ENCODE assay signal across 8 cellular contexts in the genomic region with DNA sequence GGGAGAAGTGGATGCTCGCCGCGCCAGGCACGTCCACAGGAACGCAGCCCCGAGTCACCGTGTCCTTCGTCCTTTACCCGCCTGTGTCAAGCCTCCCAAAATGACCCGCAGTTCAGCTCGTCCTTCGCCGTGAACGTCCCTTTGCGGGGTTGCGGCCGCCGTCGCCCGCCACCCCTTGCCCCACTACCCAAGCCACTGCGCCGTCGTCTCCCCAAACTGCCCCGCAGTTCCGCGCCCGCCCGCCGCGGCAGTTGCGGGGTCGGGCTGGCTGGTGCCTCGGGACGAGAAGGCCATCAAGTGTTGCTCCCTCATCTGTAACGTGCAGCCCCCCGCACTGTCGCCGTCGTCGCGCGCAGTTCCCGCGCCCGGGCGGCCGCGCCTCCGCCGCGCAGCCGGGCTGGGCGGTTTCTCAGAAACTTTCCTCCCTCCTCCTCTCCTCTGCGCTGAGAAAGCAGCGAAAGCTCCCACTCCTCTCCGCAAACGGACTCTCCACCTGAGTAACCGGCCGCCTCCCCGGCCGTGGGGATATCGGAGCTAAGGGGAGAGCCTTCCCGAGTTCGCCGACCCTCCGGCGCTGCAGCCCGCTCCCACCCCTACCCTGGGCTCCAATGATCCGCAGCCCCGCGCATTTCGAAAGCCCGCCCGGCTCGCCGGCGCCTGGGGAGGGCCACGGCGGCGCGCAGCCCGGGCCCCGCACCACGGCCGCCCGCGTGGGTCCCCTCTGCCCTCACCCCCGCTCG. TPM values are rescaled to one million over a fixed set of nuclear protein-coding genes. Genes with fewer than 3 reads are reported as not detected.
DNase-seq lines count a peak whose midpoint lies in the region; ATAC-seq, FAIRE-seq and TF ChIP-seq lines count a peak whose summit lies in the region.

No MANE protein-coding gene starts in this region.

- no peak for ATAC-seq in CD4-positive, alpha-beta T cell (ENCODE audit: poor library complexity)

- TF ChIP-seq POLR2A in endothelial cell of umbilical vein (IDR thresholded peaks at IDR 0.05; ENCODE audit: low read depth, low read length) (no peak), tibial nerve (IDR thresholded peaks at IDR 0.05) (no peak)

- peak overlapping the region; percentile 98 for H3K9ac ChIP-seq in endothelial cell of umbilical vein (replicated peaks; ENCODE audit: extremely low read depth, insufficient read depth, low read length)
- H3K9ac ChIP-seq in muscle layer of colon (ENCODE audit: low read length), result peak overlapping the region; percentile 84

- BruUV-seq in endothelial cell of umbilical vein (replicated peaks; lab: Mats Ljungman, UMichigan), result no TSS peak

- no peaks in the 10 kb centered on the region for H3K27me3 ChIP-seq in CD4-positive, alpha-beta T cell (ENCODE audit: control insufficient read depth, insufficient read depth, low read length)
- no peaks in the 10 kb centered on the region for H3K27me3 ChIP-seq in endothelial cell of umbilical vein (ENCODE audit: control insufficient read depth in 2 of 2, insufficient read depth in 2 of 2, low read length in 2 of 2)
- H3K27me3 ChIP-seq in muscle layer of colon (ENCODE audit: control insufficient read depth in 1 of 2, insufficient read depth in 2 of 2, low read length in 2 of 2), result no peaks in the 10 kb centered on the region
- H3K27me3 ChIP-seq in tibial nerve, result no peaks in the 10 kb centered on the region

- H3K27me3 Mint-ChIP-seq in CD4-positive, alpha-beta T cell, result peaks cover 8% of the 10 kb centered on the region
- H3K27me3 Mint-ChIP-seq in activated CD4-positive, alpha-beta memory T cell treated with anti-CD3 and anti-CD28 coated beads for 36 hours, result peaks cover 2% of the 10 kb centered on the region

- TF ChIP-seq EP300 in tibial nerve (IDR thresholded peaks at IDR 0.05), result peak in 1 of 2 donors; percentile 50

- H3K4me1 Mint-ChIP-seq in CD4-positive, alpha-beta T cell (ENCODE audit: low read depth), result peaks cover 63% of the 10 kb centered on the region
- H3K4me1 Mint-ChIP-seq in activated CD4-positive, alpha-beta memory T cell treated with anti-CD3 and anti-CD28 coated beads for 36 hours (ENCODE audit: low read depth), result peaks cover 45% of the 10 kb centered on the region

- dilution Hi-C loops in endothelial cell of umbilical vein (cut with MboI; ENCODE audit: extremely low pct_ligation_motif_present, low sequenced_read_pairs), result no loop called here

- CTCF ChIA-PET in CD4-positive, alpha-beta T cell (lab: Charles Lee), result interaction anchor here (0.8 to 4.1 kb wide), 4 partner anchors 10 to 367 kb away, joined by 5 to 15 read pairs (median 6); a partner anchor contains a TSS
- CTCF ChIA-PET in activated CD4-positive, alpha-beta memory T cell treated with anti-CD3 and anti-CD28 coated beads for 36 hours (lab: Charles Lee), result interaction anchor here (1.0 to 1.6 kb wide), 2 partner anchors 13 to 26 kb away, joined by 7 read pairs; no protein-coding TSS in a partner anchor
- CTCF ChIA-PET in endothelial cell of umbilical vein (lab: Charles Lee), result interaction anchor here (1.0 to 11.0 kb wide), 3 partner anchors 8 to 259 kb away, joined by 3 to 159 read pairs (median 5); no protein-coding TSS in a partner anchor

- DNase-seq in CD4-positive, alpha-beta T cell, result peak; percentile 16 to 56 (median 34)
- no peak for DNase-seq in Jurkat, Clone E6-1 (ENCODE audit: low read depth, low spot score)
- DNase-seq in activated CD4-positive, alpha-beta memory T cell treated with anti-CD3 and anti-CD28 coated beads for 36 hours, result peak; percentile 47
- DNase-seq in endothelial cell of umbilical vein (ENCODE audit: low read depth, low spot score) (peak; percentile 57), tibial nerve (ENCODE audit: low spot score in 2 of 2) (peak in 1 of 2 donors; percentile 36), KG1 (lab: John Stamatoyannopoulos, UW) (no peak), NCI-H128 (lab: John Stamatoyannopoulos, UW; ENCODE audit: unreplicated experiment) (no peak)

- H2AFZ ChIP-seq in endothelial cell of umbilical vein (ENCODE audit: low read depth, low read length), result peak overlapping the region; percentile 57

- FAIRE-seq in endothelial cell of umbilical vein (lab: Jason Lieb, UNC), result no peak

- H3K4me3 ChIP-seq in Jurkat, Clone E6-1 (ENCODE audit: low read length), result peak overlapping the region; percentile 72
- peak overlapping the region; percentile 13 to 97 (median 95) for H3K4me3 ChIP-seq in endothelial cell of umbilical vein (replicated peaks in 1 of 3; ENCODE audit: insufficient read depth in 1 of 3, low read depth in 1 of 3, low read length in 3 of 3)
- H3K4me3 ChIP-seq in muscle layer of colon (ENCODE audit: low read depth in 1 of 2, low read length in 2 of 2), result peak overlapping the region; percentile 79 to 85
- H3K4me3 ChIP-seq in tibial nerve, result peak overlapping the region; percentile 77 to 86 (median 82)

- H3K9me3 ChIP-seq in CD4-positive, alpha-beta T cell (ENCODE audit: control insufficient read depth, low read length), result no peaks in the 10 kb centered on the region
- H3K9me3 ChIP-seq in endothelial cell of umbilical vein (replicated peaks; ENCODE audit: control insufficient read depth, insufficient read depth, low read length) (no peaks in the 10 kb centered on the region), muscle layer of colon (ENCODE audit: low read length) (no peaks in the 10 kb centered on the region), tibial nerve (no peaks in the 10 kb centered on the region)

- peak overlapping the region; percentile 93 for H3K4me3 Mint-ChIP-seq in CD4-positive, alpha-beta T cell
- peak overlapping the region; percentile 95 for H3K4me3 Mint-ChIP-seq in activated CD4-positive, alpha-beta memory T cell treated with anti-CD3 and anti-CD28 coated beads for 36 hours

- H3K36me3 ChIP-seq in endothelial cell of umbilical vein (ENCODE audit: control insufficient read depth in 2 of 2, extremely low read depth in 1 of 2, insufficient read depth in 2 of 2, low read length in 2 of 2), result peaks cover 2 to 4% of the 10 kb centered on the region in 2 experiments
- peaks cover 29% of the 10 kb centered on the region for H3K36me3 ChIP-seq in muscle layer of colon (ENCODE audit: insufficient read depth, low read length)
- H3K36me3 ChIP-seq in tibial nerve, result peaks cover 0 to 19% (median 0%) of the 10 kb centered on the region in 3 donors

- intact Hi-C loops in CD4-positive, alpha-beta T cell (cut with DNase I, micrococcal nuclease), result loop anchor here in 1 of 2 experiments (2.0 kb wide), 4 partner anchors 27 to 367 kb away; a partner anchor contains a TSS
- intact Hi-C loops in activated CD4-positive, alpha-beta memory T cell treated with anti-CD3 and anti-CD28 coated beads for 36 hours (cut with micrococcal nuclease), result loop anchor here (2.0 to 10.0 kb wide), 4 partner anchors 171 to 1673 kb away; a partner anchor contains a TSS
- intact Hi-C loops in endothelial cell of umbilical vein (cut with micrococcal nuclease), result loop anchor here (2.0 to 5.0 kb wide), 2 partner anchors 61 to 373 kb away; a partner anchor contains a TSS

- peak overlapping the region; percentile 95 for H3K4me2 ChIP-seq in endothelial cell of umbilical vein (ENCODE audit: insufficient read depth, low read length)

- H3K79me2 ChIP-seq in endothelial cell of umbilical vein (ENCODE audit: control insufficient read depth, insufficient read depth, low read length), result peaks cover 85% of the 10 kb centered on the region

- 0% methylated on average over 25 to 51 of the region's 89 CpGs for WGBS in tibial nerve, 2 donors

- H3K4me1 ChIP-seq in endothelial cell of umbilical vein (ENCODE audit: control insufficient read depth, extremely low read depth, insufficient read depth, low read length), result peaks cover 40% of the 10 kb centered on the region
- peaks cover 37% of the 10 kb centered on the region for H3K4me1 ChIP-seq in muscle layer of colon (ENCODE audit: insufficient read depth, low read length)
- peaks cover 0 to 59% (median 41%) of the 10 kb centered on the region in 4 donors for H3K4me1 ChIP-seq in tibial nerve

- peak overlapping the region; percentile 91 for H3K27ac ChIP-seq in CD4-positive, alpha-beta T cell (ENCODE audit: low read depth, low read length)
- H3K27ac ChIP-seq in endothelial cell of umbilical vein (ENCODE audit: insufficient read depth, low read depth, low read length), result peak overlapping the region; percentile 98
- H3K27ac ChIP-seq in muscle layer of colon (ENCODE audit: low read depth, low read length), result peak overlapping the region; percentile 96
- H3K27ac ChIP-seq in tibial nerve, result peak overlapping the region; percentile 96 to 100 (median 100)

- no peaks in the 10 kb centered on the region for H3K9me3 Mint-ChIP-seq in CD4-positive, alpha-beta T cell
- no peaks in the 10 kb centered on the region for H3K9me3 Mint-ChIP-seq in activated CD4-positive, alpha-beta memory T cell treated with anti-CD3 and anti-CD28 coated beads for 36 hours

- POLR2A ChIA-PET in CD4-positive, alpha-beta T cell (lab: Charles Lee), result interaction anchor here (0.7 to 16.3 kb wide), 20 partner anchors 11 to 374 kb away, joined by 3 to 441 read pairs (median 7); a partner anchor contains a TSS
- POLR2A ChIA-PET in activated CD4-positive, alpha-beta memory T cell treated with anti-CD3 and anti-CD28 coated beads for 36 hours (lab: Charles Lee), result interaction anchor here (0.7 to 5.8 kb wide), 15 partner anchors 7 to 714 kb away, joined by 3 to 135 read pairs (median 5); a partner anchor contains a TSS
- POLR2A ChIA-PET in endothelial cell of umbilical vein (lab: Charles Lee), result no interaction called here

- peak overlapping the region; percentile 95 for H3K27ac Mint-ChIP-seq in CD4-positive, alpha-beta T cell
- H3K27ac Mint-ChIP-seq in activated CD4-positive, alpha-beta memory T cell treated with anti-CD3 and anti-CD28 coated beads for 36 hours, result peak overlapping the region; percentile 98

- peaks cover 80% of the 10 kb centered on the region for H3K36me3 Mint-ChIP-seq in CD4-positive, alpha-beta T cell (ENCODE audit: low read depth)
- H3K36me3 Mint-ChIP-seq in activated CD4-positive, alpha-beta memory T cell treated with anti-CD3 and anti-CD28 coated beads for 36 hours, result peaks cover 75% of the 10 kb centered on the region

- no peaks in the 10 kb centered on the region for H4K20me1 ChIP-seq in endothelial cell of umbilical vein (replicated peaks; ENCODE audit: control insufficient read depth, extremely low read depth, insufficient read depth, low read length)

- no peak for TF ChIP-seq CTCF in CD4-positive, alpha-beta T cell (IDR thresholded peaks at IDR 0.05)
- TF ChIP-seq CTCF in endothelial cell of umbilical vein (IDR thresholded peaks at IDR 0.05; ENCODE audit: extremely low read depth in 1 of 2, insufficient read depth in 1 of 2, low read depth in 1 of 2, low read length in 2 of 2), result no peak
- TF ChIP-seq CTCF in tibial nerve (IDR thresholded peaks at IDR 0.05), result peak in 1 of 5 experiments; percentile 28

- H3K9me1 ChIP-seq in endothelial cell of umbilical vein (replicated peaks; ENCODE audit: control insufficient read depth, extremely low read depth, insufficient read depth, low read length), result no peaks in the 10 kb centered on the region

RNA-seq across cellular contexts. Expression of a gene that starts 6.7 kb away (rescaled TPM):
- total RNA-seq in CD4-positive, alpha-beta T cell, result 100 to 1,000 TPM; 352 TPM
- 91.3 TPM for polyA plus RNA-seq in Jurkat, Clone E6-1 (2012; ENCODE audit: insufficient read depth, insufficient read length)
- 10 to 100 TPM; 52.4 to 52.8 TPM for total RNA-seq in activated CD4-positive, alpha-beta memory T cell treated with anti-CD3 and anti-CD28 coated beads for 36 hours
- 32.0 and 40.8 TPM in 2 replicates for total RNA-seq in endothelial cell of umbilical vein
- 10.4 and 12.7 TPM in 2 replicates for polyA plus RNA-seq in endothelial cell of umbilical vein
- 10.3 and 13.1 TPM in 2 replicates for polyA plus RNA-seq in endothelial cell of umbilical vein (2011; cell fraction: cytosol; rRNA removed)
- 16.6 and 24.8 TPM in 2 replicates for polyA plus RNA-seq in endothelial cell of umbilical vein (2011; cell fraction: nucleus; rRNA removed)
- polyA plus RNA-seq in endothelial cell of umbilical vein (2012), result 13.5 and 14.5 TPM in 2 replicates
- polyA minus RNA-seq in endothelial cell of umbilical vein, result 11.5 and 16.7 TPM in 2 replicates
- 26.1 TPM for polyA minus RNA-seq in endothelial cell of umbilical vein (2011; cell fraction: cytosol; rRNA and poly(A)+ RNA removed)
- polyA minus RNA-seq in endothelial cell of umbilical vein (2011; cell fraction: nucleus; rRNA and poly(A)+ RNA removed), result 29.4 and 36.6 TPM in 2 replicates
- total RNA-seq in tibial nerve, result 100 to 1,000 TPM in 3 of 4 donors, 10 to 100 TPM in 1; 77.4 to 142 (median 114) TPM

RNA-seq across cellular contexts. Expression of a gene that starts 27.9 kb away (rescaled TPM):
- 1 to 10 TPM; 1.1 to 1.9 TPM for total RNA-seq in CD4-positive, alpha-beta T cell
- 1.2 TPM for polyA plus RNA-seq in Jurkat, Clone E6-1 (2012; ENCODE audit: insufficient read depth, insufficient read length)
- total RNA-seq in activated CD4-positive, alpha-beta memory T cell treated with anti-CD3 and anti-CD28 coated beads for 36 hours, result 10 to 100 TPM; 23.1 to 24.5 TPM
- total RNA-seq in endothelial cell of umbilical vein, result 0.37 and 0.40 TPM in 2 replicates
- 0.35 and 0.70 TPM in 2 replicates for polyA plus RNA-seq in endothelial cell of umbilical vein
- 0.30 and 0.61 TPM in 2 replicates for polyA plus RNA-seq in endothelial cell of umbilical vein (2011; cell fraction: cytosol; rRNA removed)
- polyA plus RNA-seq in endothelial cell of umbilical vein (2011; cell fraction: nucleus; rRNA removed), result 1.3 and 1.7 TPM in 2 replicates
- polyA plus RNA-seq in endothelial cell of umbilical vein (2012), result 0.37 and 0.40 TPM in 2 replicates
- polyA minus RNA-seq in endothelial cell of umbilical vein, result 0.93 and 3.3 TPM in 2 replicates
- polyA minus RNA-seq in endothelial cell of umbilical vein (2011; cell fraction: cytosol; rRNA and poly(A)+ RNA removed), result not detected
- 0.58 TPM in 1 of 2 replicates, not detected in the other for polyA minus RNA-seq in endothelial cell of umbilical vein (2011; cell fraction: nucleus; rRNA and poly(A)+ RNA removed)
- 1 to 10 TPM in 1 of 4 donors, not detected in 3; 1.3 TPM for total RNA-seq in tibial nerve

Comparison
In these comparisons a context has a peak if more than half of its experiments do, and no peak if none do; other contexts are left out.
1. DNase-seq: peak in CD4-positive, alpha-beta T cell (10 of 10), activated CD4-positive, alpha-beta memory T cell treated with anti-CD3 and anti-CD28 coated beads for 36 hours (single experiment) and endothelial cell of umbilical vein (single experiment); none in Jurkat, Clone E6-1 (single experiment), KG1 (single experiment) and NCI-H128 (single experiment).
2. RNA of a gene that starts 27.9 kb away (total RNA-seq): 23.1 to 24.5 TPM in activated CD4-positive, alpha-beta memory T cell treated with anti-CD3 and anti-CD28 coated beads for 36 hours; 1.1 to 1.9 TPM in CD4-positive, alpha-beta T cell, 0.37 to 0.40 TPM in endothelial cell of umbilical vein and 1.3 TPM in tibial nerve; every median in the first group is over 4 times any median in the second.
3. Peak in every context shown above with its lines, with median percentiles within 50 percentile points of each other: H3K27ac ChIP-seq and H3K4me3 ChIP-seq.